ENCODE assay signal across 8 cellular contexts in genomic region chr3:87997298-87997697, GRCh38.
DNase-seq lines count a peak whose midpoint lies in the region; ATAC-seq, FAIRE-seq and TF ChIP-seq lines count a peak whose summit lies in the region.

No MANE protein-coding gene starts in this region.

- H3K4me1 ChIP-seq in A673 (ENCODE audit: insufficient read depth, low read length, poor library complexity, severe bottlenecking) (peaks cover 34% of the 10 kb centered on the region), sigmoid colon (no peaks in the 10 kb centered on the region)

- H3K36me3 ChIP-seq in A673 (ENCODE audit: insufficient read depth, low read length, poor library complexity, severe bottlenecking), result no peaks in the 10 kb centered on the region
- H3K36me3 ChIP-seq in sigmoid colon, result no peaks in the 10 kb centered on the region

- H3K27ac ChIP-seq in A673 (ENCODE audit: low read depth, low read length, poor library complexity, severe bottlenecking) (peak overlapping the region; percentile 77), sigmoid colon (no peak overlapping the region)

- peak; percentile 84 for DNase-seq in A673 (ENCODE audit: low spot score)
- DNase-seq in activated CD8-positive, alpha-beta T cell treated with anti-CD3 and anti-CD28 coated beads for 36 hours, result peak; percentile 78
- peak in 1 of 10 donors; percentile 11 for DNase-seq in naive thymus-derived CD8-positive, alpha-beta T cell
- DNase-seq in H54 (ENCODE audit: insufficient read length, low spot score), result no peak
- no peak for DNase-seq in sigmoid colon
- DNase-seq in iPS-NIHi7 (ENCODE audit: extremely low spot score), result no peak

- H3K27me3 Mint-ChIP-seq in activated CD8-positive, alpha-beta T cell treated with anti-CD3 and anti-CD28 coated beads for 36 hours, result peaks cover 5% of the 10 kb centered on the region
- peaks cover 0 to 3% (median 0%) of the 10 kb centered on the region in 5 donors for H3K27me3 Mint-ChIP-seq in naive thymus-derived CD8-positive, alpha-beta T cell

- CTCF ChIA-PET in A673 (lab: Charles Lee), result no interaction called here
- CTCF ChIA-PET in activated CD8-positive, alpha-beta T cell treated with anti-CD3 and anti-CD28 coated beads for 36 hours (lab: Charles Lee), result no interaction called here

- POLR2A ChIA-PET in A673 (lab: Charles Lee; ENCODE audit: low non-redundant PET), result no interaction called here
- POLR2A ChIA-PET in activated CD8-positive, alpha-beta T cell treated with anti-CD3 and anti-CD28 coated beads for 36 hours (lab: Charles Lee), result no interaction called here
- POLR2A ChIA-PET in naive thymus-derived CD8-positive, alpha-beta T cell (lab: Charles Lee), result no interaction called here

- intact Hi-C loops in A673 (cut with micrococcal nuclease; ENCODE audit: unreplicated experiment), result loop anchor here (2.0 kb wide), 1 partner anchor 204 kb away; the partner anchor contains the start of gene HTR1F
- intact Hi-C loops in activated CD8-positive, alpha-beta T cell treated with anti-CD3 and anti-CD28 coated beads for 36 hours (cut with micrococcal nuclease), result no loop called here
- intact Hi-C loops in sigmoid colon (cut with DNase I), result no loop called here

- FAIRE-seq in H54 (lab: Jason Lieb, UNC), result no peak

- H3K9me3 Mint-ChIP-seq in activated CD8-positive, alpha-beta T cell treated with anti-CD3 and anti-CD28 coated beads for 36 hours, result no peaks in the 10 kb centered on the region
- no peaks in the 10 kb centered on the region for H3K9me3 Mint-ChIP-seq in naive thymus-derived CD8-positive, alpha-beta T cell

- H3K4me3 Mint-ChIP-seq in activated CD8-positive, alpha-beta T cell treated with anti-CD3 and anti-CD28 coated beads for 36 hours, result peak overlapping the region; percentile 36
- peak overlapping the region in 8 of 10 donors; percentile 12 to 65 (median 42) for H3K4me3 Mint-ChIP-seq in naive thymus-derived CD8-positive, alpha-beta T cell

- TF ChIP-seq POLR2A in H54 (IDR thresholded peaks at IDR 0.05; ENCODE audit: low read depth, low read length), result no peak
- no peak for TF ChIP-seq POLR2A in sigmoid colon (IDR thresholded peaks at IDR 0.05)

- H3K27me3 ChIP-seq in A673 (replicated peaks; ENCODE audit: insufficient read depth, low read depth, low read length, poor library complexity) (no peaks in the 10 kb centered on the region), sigmoid colon (no peaks in the 10 kb centered on the region)

- no peaks in the 10 kb centered on the region for H3K9me3 ChIP-seq in A673 (ENCODE audit: low read depth, low read length, poor library complexity, severe bottlenecking)
- no peaks in the 10 kb centered on the region for H3K9me3 ChIP-seq in sigmoid colon

- peaks cover 20% of the 10 kb centered on the region for H3K4me1 Mint-ChIP-seq in activated CD8-positive, alpha-beta T cell treated with anti-CD3 and anti-CD28 coated beads for 36 hours (ENCODE audit: low read depth)
- H3K4me1 Mint-ChIP-seq in naive thymus-derived CD8-positive, alpha-beta T cell, result peaks cover 0 to 27% (median 8%) of the 10 kb centered on the region in 4 donors

- ATAC-seq in GM19397 (IDR thresholded peaks at IDR 0.05; ENCODE audit: unreplicated experiment) (peak; percentile 88), HG03457 (IDR thresholded peaks at IDR 0.05; ENCODE audit: unreplicated experiment) (peak; percentile 95)
- ATAC-seq in activated CD8-positive, alpha-beta T cell treated with anti-CD3 and anti-CD28 coated beads for 36 hours, result peak; percentile 92
- peak; percentile 35 to 54 for ATAC-seq in naive thymus-derived CD8-positive, alpha-beta T cell

- H3K27ac Mint-ChIP-seq in activated CD8-positive, alpha-beta T cell treated with anti-CD3 and anti-CD28 coated beads for 36 hours, result peak overlapping the region; percentile 15
- peak overlapping the region in 2 of 10 donors; percentile 9 to 31 for H3K27ac Mint-ChIP-seq in naive thymus-derived CD8-positive, alpha-beta T cell

- no peaks in the 10 kb centered on the region for H3K36me3 Mint-ChIP-seq in activated CD8-positive, alpha-beta T cell treated with anti-CD3 and anti-CD28 coated beads for 36 hours (ENCODE audit: low read depth)
- no peaks in the 10 kb centered on the region for H3K36me3 Mint-ChIP-seq in naive thymus-derived CD8-positive, alpha-beta T cell

- no peak for TF ChIP-seq EP300 in sigmoid colon (IDR thresholded peaks at IDR 0.05)

- H3K4me3 ChIP-seq in A673 (ENCODE audit: low read depth, low read length, poor library complexity, severe bottlenecking) (peak overlapping the region; percentile 28), sigmoid colon (no peak overlapping the region)

- TF ChIP-seq CTCF in A673 (conservative IDR thresholded peaks at IDR 0.05; ENCODE audit: low read depth, low read length) (no peak), sigmoid colon (IDR thresholded peaks at IDR 0.05) (no peak)
- TF ChIP-seq CTCF in activated CD8-positive, alpha-beta T cell treated with anti-CD3 and anti-CD28 coated beads for 36 hours (IDR thresholded peaks at IDR 0.05), result no peak

- WGBS in sigmoid colon, 2 donors, result 43% methylated on average over 4 of the region's 4 CpGs

- BruUV-seq in A673 (replicated peaks; lab: Mats Ljungman, UMichigan), result no TSS peak

Comparison
In these comparisons a context has a peak if more than half of its experiments do, and no peak if none do; other contexts are left out.
1. DNase-seq: peak in A673 (single experiment) and activated CD8-positive, alpha-beta T cell treated with anti-CD3 and anti-CD28 coated beads for 36 hours (single experiment); none in H54 (single experiment), sigmoid colon (single experiment) and iPS-NIHi7 (single experiment).
2. ATAC-seq: peak in every context shown above with its lines; median percentile 95 in HG03457; 92 in activated CD8-positive, alpha-beta T cell treated with anti-CD3 and anti-CD28 coated beads for 36 hours; 88 in GM19397; 44 in naive thymus-derived CD8-positive, alpha-beta T cell.